ENCODE assay signal across 23 cellular contexts in the genomic region with DNA sequence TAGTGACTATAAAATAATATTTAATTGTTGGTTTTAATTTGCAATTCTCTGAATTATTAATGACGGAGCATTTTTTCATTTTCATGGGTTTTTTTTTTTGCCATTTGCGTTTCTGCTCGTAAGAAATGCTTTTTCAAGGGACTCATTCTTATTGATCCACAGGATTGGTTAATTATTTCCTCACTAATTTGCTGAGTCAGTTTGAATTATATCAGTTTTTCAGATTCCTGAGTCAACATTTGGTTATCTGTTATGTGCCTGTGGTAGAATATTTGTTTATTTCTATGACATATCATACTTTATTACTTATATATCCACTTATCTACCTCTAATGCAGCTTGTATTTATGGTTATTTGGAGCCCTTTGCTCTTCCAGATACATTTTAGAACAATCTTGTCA.
"Had no signal": no experiment of that assay in that cellular context is flagged by ENCODE, and none has a peak within 500 bp of the region (broad histone marks: within the 10 kb centered on the region; RNA-seq: fewer than 3 reads in every experiment).

No MANE protein-coding gene starts in this region.

- H3K36me3 ChIP-seq: SJSA1 had no signal

- H3K4me3 ChIP-seq: SJSA1, SK-N-MC had no signal

- FAIRE-seq: RCC 7860 had no signal

- H3K36me3 Mint-ChIP-seq: IgD-negative memory B cell had no signal

- H3K27ac ChIP-seq: SJSA1, SK-N-MC had no signal

- H3K4me1 ChIP-seq: SJSA1 had no signal

- DNase-seq: KBM-7, MV-4-11, NCI-H1048, NCI-H1105 treated with DMSO at 0.1 percent for 48 hours, NCI-H1417 treated with DMSO at 0.1 percent for 48 hours, NCI-H146, NCI-H1694 treated with DMSO at 0.1 percent for 48 hours, NCI-H1930, NCI-H2081, NCI-H2107, NCI-H2227 treated with DMSO at 0.1 percent for 48 hours, NCI-H446, NCI-H510A, NCI-H524 treated with DMSO at 0.1 percent for 48 hours, NCI-H69, NCI-H774, Right ventricle myocardium superior, RPMI8226, SIG-M5 had no signal

- H3K9me3 ChIP-seq: SJSA1 had no signal

- H3K4me3 Mint-ChIP-seq: IgD-negative memory B cell had no signal

- H3K27me3 ChIP-seq: SJSA1 had no signal

- H3K4me1 Mint-ChIP-seq: IgD-negative memory B cell had no signal

- H3K27me3 Mint-ChIP-seq: IgD-negative memory B cell had no signal

- H3K27ac Mint-ChIP-seq: IgD-negative memory B cell had no signal
